8 cellular contexts compared by ENCODE assay signal in the genomic region with DNA sequence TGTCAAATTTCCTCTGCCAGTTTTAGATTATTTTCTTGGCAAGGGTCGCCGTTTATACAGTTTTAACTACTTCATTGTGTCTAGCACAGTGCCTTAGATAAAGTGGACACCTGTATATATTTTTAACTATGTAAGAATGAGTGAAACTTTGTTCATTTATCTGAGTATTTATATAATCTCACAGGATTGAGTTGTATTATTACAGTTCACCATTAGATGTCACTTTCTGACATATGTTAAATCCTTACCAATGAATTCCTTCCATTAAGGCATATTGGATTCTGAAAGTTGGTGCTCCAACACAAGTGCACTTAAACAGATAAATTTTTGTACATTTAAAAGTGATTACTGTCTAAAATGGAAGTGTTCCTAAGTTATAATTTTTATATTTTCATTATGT. TPM values are rescaled to one million over a fixed set of nuclear protein-coding genes. Genes with fewer than 3 reads are reported as not detected.
DNase-seq lines count a peak whose midpoint lies in the region; ATAC-seq, FAIRE-seq and TF ChIP-seq lines count a peak whose summit lies in the region.

No MANE protein-coding gene starts in this region.

- TF ChIP-seq POLR2A in K562 (conservative IDR thresholded peaks at IDR 0.05) = no peak

- 0% methylated on average over 2 of the region's 2 CpGs for WGBS in K562 (ENCODE audit: insufficient coverage, low coverage, missing lambda C conversion rate)
- 45 to 62% methylated on average over 2 of the region's 2 CpGs for WGBS in lung, 2 donors

- FAIRE-seq in K562 (lab: Jason Lieb, UNC) = peak; percentile 44

- no peak for TF ChIP-seq EP300 in K562 (IDR thresholded peaks at IDR 0.05; ENCODE audit: low read length)

- H3K4me3 ChIP-seq in Caco-2 (ENCODE audit: low read depth, low read length) = no peak overlapping the region
- no peak overlapping the region for H3K4me3 ChIP-seq in K562
- H3K4me3 ChIP-seq in lung = no peak overlapping the region

- peaks cover 2% of the 10 kb centered on the region for H3K9me3 Mint-ChIP-seq in Caco-2 (ENCODE audit: unreplicated experiment)

- no peak overlapping the region for H3K4me2 ChIP-seq in K562 (ENCODE audit: insufficient read depth, low read length)

- H3K79me2 ChIP-seq in K562 (ENCODE audit: control insufficient read depth, insufficient read depth, low read length) = no peaks in the 10 kb centered on the region

- H3K4me1 Mint-ChIP-seq in Caco-2 (ENCODE audit: low read depth, unreplicated experiment) = no peaks in the 10 kb centered on the region

- H3K9ac ChIP-seq in K562 (ENCODE audit: insufficient read depth in 1 of 2, low read depth in 2 of 2, low read length in 2 of 2) = no peak overlapping the region

- no peaks in the 10 kb centered on the region for H3K9me1 ChIP-seq in K562 (ENCODE audit: control insufficient read depth, insufficient read depth, low read length)

- POLR2A ChIA-PET in Caco-2 (lab: Charles Lee) (no interaction called here), K562 (lab: Yijun Ruan, JAX) (no interaction called here)

- H3K27ac Mint-ChIP-seq in Caco-2 (ENCODE audit: unreplicated experiment) = no peak overlapping the region

- no peaks in the 10 kb centered on the region for H3K27me3 Mint-ChIP-seq in Caco-2 (ENCODE audit: insufficient read depth, unreplicated experiment)

- TF ChIP-seq RAD21 in K562 (CRISPR knock-in tag; conservative IDR thresholded peaks at IDR 0.05 in 1 of 2, IDR thresholded peaks at IDR 0.05 in 1 of 2) = peak; percentile 40 to 57; a peak in 3 of 4 replicates

- peaks cover 38% of the 10 kb centered on the region for H3K36me3 Mint-ChIP-seq in Caco-2 (ENCODE audit: insufficient read depth, unreplicated experiment)

- no peak overlapping the region for H3K27ac ChIP-seq in K562 (ENCODE audit: extremely low read depth, low read depth, low read length)
- H3K27ac ChIP-seq in lung (ENCODE audit: low read depth in 1 of 2, low read length in 1 of 2) = no peak overlapping the region

- intact Hi-C loops in Caco-2 (cut with micrococcal nuclease; ENCODE audit: unreplicated experiment) = loop anchor here (1.0 kb wide), 1 partner anchor 52 kb away; no protein-coding TSS in a partner anchor
- intact Hi-C loops in K562 (cut with micrococcal nuclease) = no loop called here

- H3K27me3 ChIP-seq in Caco-2 (replicated peaks; ENCODE audit: control insufficient read depth, insufficient read depth, low read length) (no peaks in the 10 kb centered on the region), K562 (ENCODE audit: control insufficient read depth in 2 of 2, insufficient read depth in 2 of 2, low read length in 2 of 2) (no peaks in the 10 kb centered on the region), lung (ENCODE audit: control insufficient read depth, insufficient read depth) (no peaks in the 10 kb centered on the region)

- H3K4me3 Mint-ChIP-seq in Caco-2 (ENCODE audit: unreplicated experiment) = no peak overlapping the region

- BruUV-seq in Caco-2 (replicated peaks; lab: Mats Ljungman, UMichigan) (no TSS peak), K562 (replicated peaks; lab: Mats Ljungman, UMichigan) (no TSS peak)

- DNase-seq in Caco-2 = no peak
- peak; percentile 32 for DNase-seq in KBM-7
- DNase-seq in K562 (ENCODE audit: extremely low read depth in 1 of 4, low spot score in 3 of 4) = peak in 2 of 4 experiments; percentile 7 to 12
- no peak for DNase-seq in lung (ENCODE audit: low spot score)
- DNase-seq in activated CD4-positive, CD25-positive, alpha-beta regulatory T cell (lab: John Stamatoyannopoulos, UW) = no peak

- in situ Hi-C loops in KBM-7 (cut with MboI; ENCODE audit: low pct_unique_long_range_greater_than_20kb, low sequenced_read_pairs) = no loop called here
- in situ Hi-C loops in K562 (cut with MboI) = no loop called here

- H4K20me1 ChIP-seq in K562 (replicated peaks; ENCODE audit: control insufficient read depth, insufficient read depth, low read length) = no peaks in the 10 kb centered on the region

- H2AFZ ChIP-seq in K562 (ENCODE audit: low read depth, low read length) = no peak overlapping the region

- CTCF ChIA-PET in Caco-2 (lab: Charles Lee) (no interaction called here), K562 (lab: Yijun Ruan, JAX; ENCODE audit: low intra/inter-chr PET ratio) (no interaction called here)

- H3K36me3 ChIP-seq in Caco-2 (ENCODE audit: control insufficient read depth, insufficient read depth, low read length) (no peaks in the 10 kb centered on the region), K562 (ENCODE audit: control insufficient read depth, insufficient read depth, low read length) (no peaks in the 10 kb centered on the region), lung (ENCODE audit: control insufficient read depth in 2 of 2, insufficient read depth in 2 of 2, low read length in 2 of 2) (peaks cover 4% of the 10 kb centered on the region in 2 donors)

- ATAC-seq in K562 = no peak
- no peak for ATAC-seq in lung (ENCODE audit: insufficient read depth, low FRiP score)
- ATAC-seq in HG03432 (IDR thresholded peaks at IDR 0.05; ENCODE audit: unreplicated experiment) = no peak
- ATAC-seq in esophagus mucosa = no peak
- ATAC-seq in HG02623 (IDR thresholded peaks at IDR 0.05; ENCODE audit: unreplicated experiment) = no peak

- TF ChIP-seq CTCF in Caco-2 (IDR thresholded peaks at IDR 0.05; ENCODE audit: insufficient read depth in 1 of 2, low read depth in 1 of 2, low read length in 1 of 2, severe bottlenecking in 1 of 2, unreplicated experiment in 1 of 2) = peak; percentile 41 to 46
- TF ChIP-seq CTCF in K562 (IDR thresholded peaks at IDR 0.05 in 2 of 3, conservative IDR thresholded peaks at IDR 0.05 in 1 of 3; ENCODE audit: insufficient read depth in 2 of 3, low read depth in 1 of 3, low read length in 3 of 3) = peak in 1 of 3 experiments; percentile 47; a peak in 2 of 6 replicates
- TF ChIP-seq CTCF in lung (IDR thresholded peaks at IDR 0.05; ENCODE audit: control extremely low read depth, extremely low read depth) = peak; percentile 21

- H3K4me1 ChIP-seq in Caco-2 (no peaks in the 10 kb centered on the region), K562 (replicated peaks in 1 of 2; ENCODE audit: control insufficient read depth in 2 of 2, insufficient read depth in 2 of 2, low read length in 2 of 2) (no peaks in the 10 kb centered on the region; a peak in 1 of 5 replicates), lung (ENCODE audit: control insufficient read depth in 2 of 2, insufficient read depth in 2 of 2, low read length in 2 of 2) (peaks cover 0 to 1% of the 10 kb centered on the region in 2 donors)

- no peaks in the 10 kb centered on the region for H3K9me3 ChIP-seq in Caco-2
- no peaks in the 10 kb centered on the region for H3K9me3 ChIP-seq in K562 (replicated peaks; ENCODE audit: control insufficient read depth, insufficient read depth, low read depth, low read length)
- H3K9me3 ChIP-seq in lung (ENCODE audit: control insufficient read depth in 2 of 2, insufficient read depth in 1 of 2, low read length in 1 of 2) = no peaks in the 10 kb centered on the region

TF ChIP-seq in K562, 482 proteins besides CTCF, POLR2A, EP300 and RAD21:
- TF ChIP-seq KAT2B (IDR thresholded peaks at IDR 0.05; ENCODE audit: low read depth, low read length) (no peak), SRSF9 (IDR thresholded peaks at IDR 0.05; ENCODE audit: borderline replicate concordance, low read depth, low read length) (no peak)

RNA-seq across cellular contexts. Expression of a gene that starts 43.0 kb away (rescaled TPM):
- total RNA-seq in Caco-2 (2022) = 101 TPM in 2 replicates
- 2.8 and 9.9 TPM in 2 replicates for total RNA-seq in K562 (2011; cell fraction: chromatin; rRNA removed; ENCODE audit: low replicate concordance)
- 2.5 and 3.2 TPM in 2 replicates for total RNA-seq in K562 (2011; cell fraction: nucleolus; rRNA removed)
- total RNA-seq in K562 (2011; cell fraction: nucleoplasm; rRNA removed) = 2.3 and 4.0 TPM in 2 replicates
- total RNA-seq in K562 (2014; rRNA removed) = 7.7 and 8.6 TPM in 2 replicates
- total RNA-seq in K562 (2014; rRNA removed; fragmentation: Illumina TruSeq; extraction: Trizol) = 12.0 and 14.3 TPM in 2 replicates
- total RNA-seq in K562 (2015; rRNA removed; fragmentation: Illumina TruSeq; extraction: Trizol) = 11.6 and 13.8 TPM in 2 replicates
- total RNA-seq in K562 (2021) = 9.8 and 9.9 TPM in 2 replicates
- polyA plus RNA-seq in K562 (2011; rRNA removed) = 7.6 and 8.8 TPM in 2 replicates
- polyA plus RNA-seq in K562 (2011; cell fraction: cytosol; rRNA removed) = 1.3 and 2.5 TPM in 2 replicates
- polyA plus RNA-seq in K562 (2011; cell fraction: nucleus; rRNA removed) = 8.6 and 11.3 TPM in 2 replicates
- 7.4 and 9.2 TPM in 2 replicates for polyA plus RNA-seq in K562 (2012)
- polyA plus RNA-seq in K562 (2014; fragmentation: Illumina TruSeq; extraction: Trizol) = 9.5 and 11.8 TPM in 2 replicates
- 1 to 10 TPM; 2.7 to 4.8 TPM for polyA plus RNA-seq in K562 (2014; fragmentation: Nextera tagmentation; extraction: Ambion mirVana)
- 7.1 and 8.6 TPM in 2 replicates for polyA plus RNA-seq in K562 (2014; rRNA removed)
- polyA minus RNA-seq in K562 (2011; rRNA and poly(A)+ RNA removed) = 14.2 and 16.1 TPM in 2 replicates
- polyA minus RNA-seq in K562 (2011; cell fraction: cytosol; rRNA and poly(A)+ RNA removed) = 4.1 and 6.2 TPM in 2 replicates
- 2.7 and 5.1 TPM in 2 replicates for polyA minus RNA-seq in K562 (2011; cell fraction: nucleus; rRNA and poly(A)+ RNA removed)
- total RNA-seq in lung = 10 to 100 TPM; 55.7 to 78.3 TPM
- 10 to 100 TPM; 29.5 to 30.7 TPM for polyA plus RNA-seq in lung
- total RNA-seq in esophagus mucosa = 30.0 TPM
